ENCODE assay signal across 1 cellular context in the genomic region with DNA sequence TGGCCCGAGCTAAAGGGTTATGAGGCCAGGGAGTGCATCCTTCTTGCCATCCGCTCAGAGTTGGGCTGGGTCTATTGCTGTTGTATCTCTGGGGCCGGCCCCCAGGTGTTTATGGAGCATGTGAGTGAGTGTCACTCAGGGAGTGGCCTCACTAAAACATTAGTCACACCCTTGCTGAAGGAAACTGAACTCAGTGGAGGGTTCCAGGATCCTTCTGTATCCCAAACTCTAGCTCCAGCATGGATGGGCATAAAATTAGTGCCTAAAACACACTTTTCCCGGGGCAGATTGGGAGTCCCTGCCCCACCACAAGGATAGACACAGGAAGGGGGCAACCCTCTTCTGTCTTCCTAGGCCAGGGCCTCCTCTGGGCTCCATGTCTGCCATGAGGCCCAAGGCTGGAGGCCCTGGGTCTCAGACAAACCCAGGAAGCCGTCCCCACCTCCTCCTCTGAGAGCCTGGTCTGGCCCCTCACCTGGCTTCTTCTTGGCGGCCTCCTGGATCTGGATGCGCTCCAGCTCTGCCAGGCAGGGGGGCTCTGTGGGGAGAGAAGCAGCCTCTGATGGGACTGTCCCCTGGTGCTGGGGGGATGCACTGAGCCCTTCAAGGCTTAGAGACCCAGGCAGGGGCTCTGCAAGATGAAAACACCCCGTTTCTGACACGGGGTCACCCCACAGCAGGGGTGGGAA.
TF ChIP-seq lines count a peak whose summit lies in the region.

No MANE protein-coding gene starts in this region.

TF ChIP-seq in HCT116, 20 proteins besides CTCF, POLR2A, EP300 and RAD21 (continued from another document):
- TF ChIP-seq REST (IDR thresholded peaks at IDR 0.05; ENCODE audit: low read depth) (no peak), ELF1 (IDR thresholded peaks at IDR 0.05; ENCODE audit: borderline replicate concordance, low read depth) (no peak), ZFX (IDR thresholded peaks at IDR 0.05) (no peak), FOSL1 (IDR thresholded peaks at IDR 0.05; ENCODE audit: low read depth) (no peak), EGR1 (IDR thresholded peaks at IDR 0.05; ENCODE audit: low read depth) (no peak), MAX (IDR thresholded peaks at IDR 0.05) (no peak), CBX3 (IDR thresholded peaks at IDR 0.05; ENCODE audit: low read depth) (no peak), CEBPB (IDR thresholded peaks at IDR 0.05; ENCODE audit: low read depth) (no peak), TCF7L2 (IDR thresholded peaks at IDR 0.05; ENCODE audit: borderline replicate concordance, extremely low read depth, insufficient read depth, insufficient read length) (no peak), JUND (IDR thresholded peaks at IDR 0.05) (no peak), YY1 (IDR thresholded peaks at IDR 0.05; ENCODE audit: extremely low read depth, insufficient replicate concordance, low read depth, low read length) (no peak)
